Comparison of ENCODE assay signal across 25 cellular contexts in the genomic region with DNA sequence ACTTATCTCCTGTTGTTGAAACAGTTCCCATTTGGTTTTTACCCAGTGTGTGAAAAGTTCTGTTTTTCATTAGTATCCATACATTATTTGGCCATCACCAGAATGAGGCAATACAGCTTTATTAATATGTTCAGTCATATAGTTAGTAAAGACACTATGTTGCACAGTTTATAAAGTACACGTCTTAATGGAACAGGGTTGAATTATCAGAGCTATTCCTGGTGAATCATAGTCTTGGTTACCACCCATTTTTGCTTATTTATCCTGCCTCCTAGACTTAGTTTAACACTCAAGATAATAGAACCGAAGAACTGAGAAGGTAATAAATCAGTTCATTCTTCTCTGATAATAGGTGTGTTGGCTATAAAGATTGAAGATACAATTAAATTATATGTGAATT.
DNase-seq lines count a peak whose midpoint lies in the region; ATAC-seq, FAIRE-seq and TF ChIP-seq lines count a peak whose summit lies in the region.
"Had no signal": no experiment of that assay in that cellular context is flagged by ENCODE, and none has a peak within 500 bp of the region (broad histone marks: within the 10 kb centered on the region; RNA-seq: fewer than 3 reads in every experiment).

No MANE protein-coding gene starts in this region.

- H3K23me2 ChIP-seq in H9 (ENCODE audit: insufficient read length, low read depth, low read length, poor library complexity, severe bottlenecking) = no peaks in the 10 kb centered on the region

- DNase-seq in H9 = no peak
- DNase-seq in IMR-90 = peak; percentile 48
- DNase-seq in amniotic epithelial cell (ENCODE audit: low read depth) = peak; percentile 24
- no peak for DNase-seq in glutamatergic neuron
- DNase-seq in CD1c-positive myeloid dendritic cell (ENCODE audit: extremely low spot score) = no peak
- DNase-seq in Caco-2 = no peak
- DNase-seq in CD8-positive, alpha-beta memory T cell = no peak
- DNase-seq in HTR-8/SVneo (ENCODE audit: insufficient read length, low spot score) = no peak
- DNase-seq: 8988T; ACHN; AML-193; BE2C; CD4-positive, alpha-beta memory T cell; DMS 273 treated with DMSO at 0.1 percent for 48 hours; DMS79; EL; GDM1; GOT3; HCEC 1CT had no signal

- H4K91ac ChIP-seq in H9 (ENCODE audit: insufficient read length, low read depth, low read length) = no peak overlapping the region
- H4K91ac ChIP-seq in IMR-90 (ENCODE audit: insufficient read depth, low read depth, low read length) = no peak overlapping the region

- H3K36me3 Mint-ChIP-seq in H9 (ENCODE audit: insufficient read depth in 1 of 3, low read depth in 3 of 3) = peaks cover 0 to 3% (median 0%) of the 10 kb centered on the region in 3 experiments; a peak in 1 of 7 replicates
- no peaks in the 10 kb centered on the region for H3K36me3 Mint-ChIP-seq in glutamatergic neuron (ENCODE audit: unreplicated experiment)
- peaks cover 15% of the 10 kb centered on the region for H3K36me3 Mint-ChIP-seq in Caco-2 (ENCODE audit: insufficient read depth, unreplicated experiment)
- H3K36me3 Mint-ChIP-seq in CD8-positive, alpha-beta memory T cell = no peaks in the 10 kb centered on the region
- H3K36me3 Mint-ChIP-seq: CD14-positive monocyte; CD4-positive, alpha-beta memory T cell had no signal

- 0 out of 2 replicates have a peak, but pooled peaks cover 1% of the 10 kb centered on the region for H3K36me3 ChIP-seq in IMR-90 (ENCODE audit: control insufficient read depth, insufficient read depth, low read length)
- H3K36me3 ChIP-seq in Caco-2 (ENCODE audit: control insufficient read depth, insufficient read depth, low read length) = no peaks in the 10 kb centered on the region
- H3K36me3 ChIP-seq in CD8-positive, alpha-beta memory T cell (ENCODE audit: insufficient read depth, low read length) = no peaks in the 10 kb centered on the region
- H3K36me3 ChIP-seq: BE2C; BLaER1 treated with 17β-estradiol and CSF1 and Interleukin-3, amounts not matched to agents 10 nM and 100 nM had no signal

- no peak overlapping the region for H2BK120ac ChIP-seq in H9 (ENCODE audit: low read depth, low read length, poor library complexity, severe bottlenecking)
- no peak overlapping the region for H2BK120ac ChIP-seq in IMR-90 (ENCODE audit: low read depth, low read length)

- H2BK20ac ChIP-seq in H9 (ENCODE audit: low read depth, low read length, poor library complexity, severe bottlenecking) = no peak overlapping the region
- no peak overlapping the region for H2BK20ac ChIP-seq in IMR-90 (ENCODE audit: low read depth, low read length)

- no peak overlapping the region for H3K27ac ChIP-seq in H9 (ENCODE audit: insufficient read length, low read depth, low read length)
- no peak overlapping the region for H3K27ac ChIP-seq in IMR-90 (ENCODE audit: insufficient read depth, low read length)
- no peak overlapping the region for H3K27ac ChIP-seq in CD8-positive, alpha-beta memory T cell (ENCODE audit: low read depth, low read length)
- H3K27ac ChIP-seq: A549; BLaER1 treated with 17β-estradiol and CSF1 and Interleukin-3, amounts not matched to agents 10 nM and 100 nM had no signal

- no peak overlapping the region for H4K8ac ChIP-seq in H9 (replicated peaks; ENCODE audit: insufficient read length, low read depth, low read length)
- H4K8ac ChIP-seq in IMR-90 (ENCODE audit: low read depth in 2 of 2, low read length in 2 of 2) = no peak overlapping the region

- CTCF ChIA-PET in IMR-90 (lab: Yijun Ruan, JAX) (interaction anchor here (1.0 kb wide), 1 partner anchor 14 kb away, joined by 3 read pairs; no protein-coding TSS in a partner anchor), Caco-2 (lab: Charles Lee) (no interaction called here)
- CTCF ChIA-PET in CD8-positive, alpha-beta memory T cell (lab: Charles Lee) = no interaction called here

- peaks cover 7% of the 10 kb centered on the region; the same call in 1 of the 2 replicates for H3K9me1 ChIP-seq in IMR-90 (ENCODE audit: insufficient read depth, low read length)

- TF ChIP-seq CTCF in H9 (conservative IDR thresholded peaks at IDR 0.05) (no peak), IMR-90 (conservative IDR thresholded peaks at IDR 0.05; ENCODE audit: low read depth, low read length) (no peak), glutamatergic neuron (IDR thresholded peaks at IDR 0.05; ENCODE audit: partially characterized antibody, unreplicated experiment) (no peak), Caco-2 (IDR thresholded peaks at IDR 0.05; ENCODE audit: insufficient read depth in 1 of 2, low read depth in 1 of 2, low read length in 1 of 2, severe bottlenecking in 1 of 2, unreplicated experiment in 1 of 2) (no peak)

- FAIRE-seq in HTR-8/SVneo (lab: Jason Lieb, UNC) = no peak
- FAIRE-seq: A549, D721Med, GM12891, H54 had no signal

- H3K4ac ChIP-seq in H9 (ENCODE audit: low read depth, low read length) (no peak overlapping the region), IMR-90 (ENCODE audit: low read depth, low read length) (no peak overlapping the region)

- H3K4me1 Mint-ChIP-seq in H9 = peaks cover 37 to 40% of the 10 kb centered on the region in 2 experiments
- H3K4me1 Mint-ChIP-seq in glutamatergic neuron (ENCODE audit: low read depth, unreplicated experiment) = peaks cover 33% of the 10 kb centered on the region
- H3K4me1 Mint-ChIP-seq in Caco-2 (ENCODE audit: low read depth, unreplicated experiment) = no peaks in the 10 kb centered on the region
- H3K4me1 Mint-ChIP-seq in CD8-positive, alpha-beta memory T cell = no peaks in the 10 kb centered on the region
- H3K4me1 Mint-ChIP-seq: CD14-positive monocyte had no signal

- no TSS peak for BruUV-seq in IMR-90 (replicated peaks; lab: Mats Ljungman, UMichigan)
- no TSS peak for BruUV-seq in Caco-2 (replicated peaks; lab: Mats Ljungman, UMichigan)

- no peak for TF ChIP-seq POLR2A in IMR-90 (IDR thresholded peaks at IDR 0.05; ENCODE audit: low read depth, low read length)

- H3K4me3 Mint-ChIP-seq in H9 = no peak overlapping the region
- no peak overlapping the region for H3K4me3 Mint-ChIP-seq in glutamatergic neuron (ENCODE audit: unreplicated experiment)
- H3K4me3 Mint-ChIP-seq in Caco-2 (ENCODE audit: unreplicated experiment) = no peak overlapping the region
- H3K4me3 Mint-ChIP-seq in CD8-positive, alpha-beta memory T cell = no peak overlapping the region
- H3K4me3 Mint-ChIP-seq: CD14-positive monocyte; CD4-positive, alpha-beta memory T cell had no signal

- no peaks in the 10 kb centered on the region for H3K9me3 ChIP-seq in H9 (ENCODE audit: control insufficient read depth, low read depth, low read length)
- H3K9me3 ChIP-seq in IMR-90 (ENCODE audit: control insufficient read depth, insufficient read depth, low read length) = no peaks in the 10 kb centered on the region
- no peaks in the 10 kb centered on the region for H3K9me3 ChIP-seq in Caco-2
- H3K9me3 ChIP-seq in CD8-positive, alpha-beta memory T cell (ENCODE audit: low read length) = no peaks in the 10 kb centered on the region
- H3K9me3 ChIP-seq: A549; BE2C; BLaER1 treated with 17β-estradiol and CSF1 and Interleukin-3, amounts not matched to agents 10 nM and 100 nM had no signal

- H3K27ac Mint-ChIP-seq in H9 = peak overlapping the region in 2 of 3 experiments; percentile 10 to 17; a peak in 2 of 7 replicates
- H3K27ac Mint-ChIP-seq in glutamatergic neuron (ENCODE audit: unreplicated experiment) = peak overlapping the region; percentile 13
- H3K27ac Mint-ChIP-seq in Caco-2 (ENCODE audit: unreplicated experiment) = no peak overlapping the region
- H3K27ac Mint-ChIP-seq in CD8-positive, alpha-beta memory T cell = no peak overlapping the region
- H3K27ac Mint-ChIP-seq: CD14-positive monocyte; CD4-positive, alpha-beta memory T cell had no signal

- POLR2A ChIA-PET in IMR-90 (lab: Charles Lee; ENCODE audit: unreplicated experiment) = no interaction called here
- POLR2A ChIA-PET in Caco-2 (lab: Charles Lee) = no interaction called here
- POLR2A ChIA-PET in CD8-positive, alpha-beta memory T cell (lab: Charles Lee) = no interaction called here

- intact Hi-C loops in IMR-90 (cut with micrococcal nuclease) (loop anchor here (5.0 kb wide), 3 partner anchors 77 to 1423 kb away; no protein-coding TSS in a partner anchor), Caco-2 (cut with micrococcal nuclease; ENCODE audit: unreplicated experiment) (no loop called here)

- no peak overlapping the region for H3K14ac ChIP-seq in H9 (ENCODE audit: insufficient read depth, low read length)
- H3K14ac ChIP-seq in IMR-90 (replicated peaks; ENCODE audit: low read depth, low read length) = no peak overlapping the region

- no peak overlapping the region for H2BK15ac ChIP-seq in H9 (ENCODE audit: low read depth, low read length)
- no peak overlapping the region for H2BK15ac ChIP-seq in IMR-90 (ENCODE audit: low read depth, low read length)

- no peaks in the 10 kb centered on the region for H3K27me3 Mint-ChIP-seq in H9 (ENCODE audit: low read depth)
- H3K27me3 Mint-ChIP-seq in glutamatergic neuron (ENCODE audit: unreplicated experiment) = peaks cover 9% of the 10 kb centered on the region
- H3K27me3 Mint-ChIP-seq in Caco-2 (ENCODE audit: insufficient read depth, unreplicated experiment) = no peaks in the 10 kb centered on the region
- H3K27me3 Mint-ChIP-seq in CD8-positive, alpha-beta memory T cell = peaks cover 10 to 26% of the 10 kb centered on the region in 2 donors

- in situ Hi-C loops in IMR-90 (cut with MboI; ENCODE audit: low sequenced_read_pairs) = no loop called here

- H2AK9ac ChIP-seq in IMR-90 (replicated peaks; ENCODE audit: low read depth, low read length, poor library complexity) = no peak overlapping the region

- peak; percentile 75 for ATAC-seq in IMR-90 (ENCODE audit: low read depth)
- ATAC-seq: A549 had no signal

- H2AFZ ChIP-seq in H9 (ENCODE audit: low read length) (no peak overlapping the region), IMR-90 (replicated peaks; ENCODE audit: low read length, poor library complexity) (no peak overlapping the region)

- H3K56ac ChIP-seq in H9 (ENCODE audit: insufficient read length, low read depth, low read length) (no peak overlapping the region), IMR-90 (ENCODE audit: extremely low read depth, insufficient read depth, low read length) (no peak overlapping the region)

- H3K79me1 ChIP-seq in H9 (ENCODE audit: insufficient read depth, low read depth, low read length, poor library complexity, severe bottlenecking) = no peaks in the 10 kb centered on the region
- peaks cover 3 to 16% of the 10 kb centered on the region in 2 experiments; a peak in 2 of 4 replicates for H3K79me1 ChIP-seq in IMR-90 (ENCODE audit: low read depth in 1 of 2, low read length in 2 of 2)

- H3K27me3 ChIP-seq in H9 (ENCODE audit: insufficient read depth, low read length) (no peaks in the 10 kb centered on the region), IMR-90 (ENCODE audit: control insufficient read depth, insufficient read depth, low read length) (no peaks in the 10 kb centered on the region), Caco-2 (replicated peaks; ENCODE audit: control insufficient read depth, insufficient read depth, low read length) (no peaks in the 10 kb centered on the region)
- H3K27me3 ChIP-seq in CD8-positive, alpha-beta memory T cell (ENCODE audit: insufficient read depth, low read length, poor library complexity, severe bottlenecking) = no peaks in the 10 kb centered on the region
- H3K27me3 ChIP-seq: BE2C; BLaER1 treated with 17β-estradiol and CSF1 and Interleukin-3, amounts not matched to agents 10 nM and 100 nM had no signal

- H2AK5ac ChIP-seq in H9 (ENCODE audit: insufficient read length, low read length) (no peak overlapping the region), IMR-90 (ENCODE audit: low read depth, low read length) (no peak overlapping the region)

- H4K5ac ChIP-seq in H9 (ENCODE audit: insufficient read length, low read depth, low read length) (no peak overlapping the region), IMR-90 (ENCODE audit: low read depth, low read length) (no peak overlapping the region)

- dilution Hi-C loops in IMR-90 (cut with HindIII; ENCODE audit: low sequenced_read_pairs, unreplicated experiment) = no loop called here

- no peak overlapping the region for H3K18ac ChIP-seq in H9 (ENCODE audit: insufficient read length, low read depth, low read length)
- no peak overlapping the region for H3K18ac ChIP-seq in IMR-90 (ENCODE audit: low read depth, low read length)

- no peak overlapping the region for H3T11ph ChIP-seq in H9 (ENCODE audit: low read length)

- H3K9me3 Mint-ChIP-seq in H9 (no peaks in the 10 kb centered on the region; a peak in 1 of 5 replicates), glutamatergic neuron (ENCODE audit: unreplicated experiment) (peaks cover 11% of the 10 kb centered on the region), Caco-2 (ENCODE audit: unreplicated experiment) (no peaks in the 10 kb centered on the region)
- peaks cover 0 to 2% (median 0%) of the 10 kb centered on the region in 5 donors for H3K9me3 Mint-ChIP-seq in CD8-positive, alpha-beta memory T cell

- H3K4me2 ChIP-seq in H9 (ENCODE audit: insufficient read depth, insufficient read length, low read length) (no peak overlapping the region), IMR-90 (ENCODE audit: low read depth, low read length) (peak overlapping the region; percentile 79; the same call in 1 of the 2 replicates)
- H3K4me2 ChIP-seq: A549; BLaER1 treated with 17β-estradiol and CSF1 and Interleukin-3, amounts not matched to agents 10 nM and 100 nM had no signal

- H2BK5ac ChIP-seq in H9 (ENCODE audit: insufficient read length, low read length) = no peak overlapping the region
- H2BK5ac ChIP-seq in IMR-90 (ENCODE audit: low read depth, low read length, poor library complexity, severe bottlenecking) = peak overlapping the region; percentile 1

- TF ChIP-seq RAD21 in IMR-90 (IDR thresholded peaks at IDR 0.05; ENCODE audit: low read length) = no peak

- H3K4me3 ChIP-seq in IMR-90 (ENCODE audit: insufficient read depth, low read depth, low read length) (no peak overlapping the region), Caco-2 (ENCODE audit: low read depth, low read length) (no peak overlapping the region)
- H3K4me3 ChIP-seq in CD8-positive, alpha-beta memory T cell (ENCODE audit: low read length) = no peak overlapping the region
- H3K4me3 ChIP-seq: A549; BLaER1 treated with 17β-estradiol and CSF1 and Interleukin-3, amounts not matched to agents 10 nM and 100 nM had no signal

- H3K79me2 ChIP-seq in H9 (ENCODE audit: insufficient read depth, low read length) = peaks cover 2% of the 10 kb centered on the region; the same call in 1 of the 2 replicates

- no peak overlapping the region for H3K23ac ChIP-seq in H9 (ENCODE audit: insufficient read length, low read depth, low read length)
- no peak overlapping the region for H3K23ac ChIP-seq in IMR-90 (ENCODE audit: low read depth, low read length)

- no peak overlapping the region for H3K9ac ChIP-seq in H9 (ENCODE audit: extremely low read depth, insufficient read length, low read length)
- H3K9ac ChIP-seq in IMR-90 (ENCODE audit: low read depth, low read length) = no peak overlapping the region
- H3K9ac ChIP-seq: BLaER1 treated with 17β-estradiol and CSF1 and Interleukin-3, amounts not matched to agents 10 nM and 100 nM had no signal

- peaks cover 2% of the 10 kb centered on the region; the same call in 1 of the 2 replicates for H3K4me1 ChIP-seq in H9 (ENCODE audit: insufficient read depth, low read length)
- H3K4me1 ChIP-seq in IMR-90 (ENCODE audit: control insufficient read depth, insufficient read depth, low read length) = peaks cover 7% of the 10 kb centered on the region
- no peaks in the 10 kb centered on the region for H3K4me1 ChIP-seq in Caco-2
- H3K4me1 ChIP-seq in CD8-positive, alpha-beta memory T cell (ENCODE audit: insufficient read depth, low read length) = no peaks in the 10 kb centered on the region
- H3K4me1 ChIP-seq: A549 had no signal

- no CpG with 5 or more reads among the region's 2 CpGs for WGBS in H9 (ENCODE audit: extremely low coverage, insufficient read length, low lambda C conversion rate)
- no CpG with 5 or more reads among the region's 2 CpGs for WGBS in IMR-90 (ENCODE audit: extremely low coverage in 2 of 2, insufficient read length in 1 of 2), 2 experiments

- H4K20me1 ChIP-seq in H9 (ENCODE audit: control insufficient read depth, insufficient read depth, insufficient read length) (no peaks in the 10 kb centered on the region), IMR-90 (ENCODE audit: insufficient read depth, low read length) (no peaks in the 10 kb centered on the region)
- H4K20me1 ChIP-seq: BLaER1 treated with 17β-estradiol and CSF1 and Interleukin-3, amounts not matched to agents 10 nM and 100 nM had no signal

- H2BK12ac ChIP-seq in H9 (ENCODE audit: insufficient read length, low read depth, low read length) = no peak overlapping the region

Comparison
In these comparisons a context has a peak if more than half of its experiments do, and no peak if none do; other contexts are left out.
1. DNase-seq: peak in IMR-90 (single experiment) and amniotic epithelial cell (single experiment); none in H9 (single experiment), glutamatergic neuron (single experiment), CD1c-positive myeloid dendritic cell (single experiment), Caco-2 (0 of 2), CD8-positive, alpha-beta memory T cell (0 of 5) and HTR-8/SVneo (single experiment).
2. H3K27ac Mint-ChIP-seq: peak in H9 (2 of 3) and glutamatergic neuron (single experiment); none in Caco-2 (single experiment) and CD8-positive, alpha-beta memory T cell (0 of 8).